15 cellular contexts compared by ENCODE assay signal in genomic region chr12:76451528-76451927, GRCh38.
"Had no signal": no experiment of that assay in that cellular context is flagged by ENCODE, and none has a peak within 500 bp of the region (broad histone marks: within the 10 kb centered on the region; RNA-seq: fewer than 3 reads in every experiment).

No MANE protein-coding gene starts in this region.

- H3K4me3 ChIP-seq: cardiac muscle cell, hepatocyte, left ventricle myocardium inferior, right atrium auricular region, skin epidermis, transverse colon had no signal

- H3K36me3 ChIP-seq: right atrium auricular region, transverse colon had no signal

- H3K9me3 ChIP-seq: left ventricle myocardium inferior, right atrium auricular region, transverse colon had no signal

- H3K27ac ChIP-seq: cardiac muscle cell, hepatocyte, left ventricle myocardium inferior, right atrium auricular region, skin epidermis, transverse colon had no signal

- DNase-seq: activated CD4-positive, alpha-beta T cell treated with anti-CD3 and anti-CD28 coated beads, Interleukin-2, amount 50 U/mL, for 48 hours; activated CD4-positive, CD25-positive, alpha-beta regulatory T cell treated with anti-CD3 and anti-CD28 coated beads, Interleukin-2, amount 50 U/mL, for 72 hours; activated naive CD4-positive, alpha-beta T cell treated with anti-CD3 and anti-CD28 coated beads for 36 hours; kidney; left ventricle myocardium inferior; mesendoderm; stimulated activated naive CD8-positive, alpha-beta T cell treated with anti-CD3 and anti-CD28 coated beads, Interleukin-15, Interleukin-2, amounts not matched to agents 100 U/mL and 50 U/mL, for 24 hours; transverse colon had no signal

- H3K9me3 Mint-ChIP-seq: activated naive CD4-positive, alpha-beta T cell treated with anti-CD3 and anti-CD28 coated beads for 36 hours; activated T-helper 17 cell treated with anti-CD3 and anti-CD28 coated beads, Interleukin-2, amount 50 U/mL, for 72 hours had no signal

- H2AFZ ChIP-seq: hepatocyte had no signal

- H3K27me3 ChIP-seq: cardiac muscle cell, hepatocyte, right atrium auricular region, transverse colon had no signal

- H3K4me2 ChIP-seq: hepatocyte had no signal

- H3K27ac Mint-ChIP-seq: activated naive CD4-positive, alpha-beta T cell treated with anti-CD3 and anti-CD28 coated beads for 36 hours; nephron; progenitor cell of endocrine pancreas had no signal

- ATAC-seq: activated T-helper 17 cell treated with anti-CD3 and anti-CD28 coated beads, Interleukin-2, amount 50 U/mL, for 72 hours; stimulated activated naive CD8-positive, alpha-beta T cell treated with anti-CD3 and anti-CD28 coated beads, Interleukin-15, Interleukin-2, amounts not matched to agents 100 U/mL and 50 U/mL, for 24 hours had no signal

- H3K4me1 Mint-ChIP-seq: nephron had no signal

- H3K4me3 Mint-ChIP-seq: activated naive CD4-positive, alpha-beta T cell treated with anti-CD3 and anti-CD28 coated beads for 36 hours; activated T-helper 17 cell treated with anti-CD3 and anti-CD28 coated beads, Interleukin-2, amount 50 U/mL, for 72 hours; nephron had no signal

- H3K27me3 Mint-ChIP-seq: activated T-helper 17 cell treated with anti-CD3 and anti-CD28 coated beads, Interleukin-2, amount 50 U/mL, for 72 hours; progenitor cell of endocrine pancreas had no signal
